In the genomic region with DNA sequence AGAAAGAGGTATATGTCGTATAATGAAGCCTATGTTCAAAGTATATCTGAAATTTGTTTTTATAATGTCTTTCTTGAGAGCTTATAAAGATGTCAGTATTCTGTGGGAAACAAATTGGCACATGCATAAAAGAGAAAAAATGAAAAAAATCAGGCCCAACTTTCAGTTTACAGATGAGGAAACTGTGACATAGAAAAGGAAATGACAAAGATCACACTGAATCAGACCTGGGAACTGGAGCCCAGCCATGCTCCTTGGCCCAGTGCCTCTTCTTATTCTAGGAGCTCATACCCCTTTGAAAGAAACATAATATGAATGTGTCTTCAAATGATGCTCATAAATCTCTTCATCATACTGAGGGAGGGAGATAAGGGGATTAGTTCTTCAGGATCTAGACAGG, we compare ENCODE assay signal across 9 cellular contexts. TPM values are rescaled to one million over a fixed set of nuclear protein-coding genes. Genes with fewer than 3 reads are reported as not detected.
DNase-seq lines count a peak whose midpoint lies in the region; ATAC-seq lines count a peak whose summit lies in the region.
"Had no signal": no experiment of that assay in that cellular context is flagged by ENCODE, and none has a peak within 500 bp of the region (broad histone marks: within the 10 kb centered on the region; RNA-seq: fewer than 3 reads in every experiment).

No MANE protein-coding gene starts in this region.

- peaks cover 10% of the 10 kb centered on the region for H3K36me3 Mint-ChIP-seq in activated CD4-positive, alpha-beta T cell treated with anti-CD3 and anti-CD28 coated beads, Interleukin-2, amount 10 ng/mL, durations not matched to agents 24 days and 14 days (ENCODE audit: low read depth)
- H3K36me3 Mint-ChIP-seq in activated CD4-positive, alpha-beta memory T cell treated with anti-CD3 and anti-CD28 coated beads, Interleukin-2, amount 10 ng/mL, durations not matched to agents 7 days and 5 days (ENCODE audit: low read depth), result peaks cover 15% of the 10 kb centered on the region
- H3K36me3 Mint-ChIP-seq in stimulated activated memory B cell treated with anti-CD40 and anti-IgM and Interleukin-4, amounts not matched to agents 10 μg/mL and 1 μg/mL and 100 μg/mL, for 72 hours, result peaks cover 17% of the 10 kb centered on the region

- no peaks in the 10 kb centered on the region for H3K9me3 Mint-ChIP-seq in activated CD4-positive, alpha-beta T cell treated with anti-CD3 and anti-CD28 coated beads, Interleukin-2, amount 10 ng/mL, durations not matched to agents 24 days and 14 days
- no peaks in the 10 kb centered on the region for H3K9me3 Mint-ChIP-seq in activated CD4-positive, alpha-beta memory T cell treated with anti-CD3 and anti-CD28 coated beads, Interleukin-2, amount 10 ng/mL, durations not matched to agents 7 days and 5 days
- H3K9me3 Mint-ChIP-seq in stimulated activated memory B cell treated with anti-CD40 and anti-IgM and Interleukin-4, amounts not matched to agents 10 μg/mL and 1 μg/mL and 100 μg/mL, for 72 hours, result no peaks in the 10 kb centered on the region

- CTCF ChIA-PET in activated CD4-positive, alpha-beta memory T cell treated with anti-CD3 and anti-CD28 coated beads, Interleukin-2, amount 10 ng/mL, durations not matched to agents 7 days and 5 days (lab: Charles Lee), result interaction anchor here (0.6 to 2.4 kb wide), 4 partner anchors 10 to 666 kb away, joined by 3 to 10 read pairs (median 4); no protein-coding TSS in a partner anchor

- no peak for ATAC-seq in stimulated activated memory B cell treated with anti-CD40 and anti-IgM and Interleukin-4, amounts not matched to agents 10 μg/mL and 1 μg/mL and 100 μg/mL, for 72 hours
- no peak for ATAC-seq in GM19035 (IDR thresholded peaks at IDR 0.05; ENCODE audit: unreplicated experiment)

- peaks cover 29% of the 10 kb centered on the region for H3K4me1 Mint-ChIP-seq in activated CD4-positive, alpha-beta T cell treated with anti-CD3 and anti-CD28 coated beads, Interleukin-2, amount 10 ng/mL, durations not matched to agents 24 days and 14 days
- peaks cover 31% of the 10 kb centered on the region for H3K4me1 Mint-ChIP-seq in activated CD4-positive, alpha-beta memory T cell treated with anti-CD3 and anti-CD28 coated beads, Interleukin-2, amount 10 ng/mL, durations not matched to agents 7 days and 5 days
- H3K4me1 Mint-ChIP-seq in stimulated activated memory B cell treated with anti-CD40 and anti-IgM and Interleukin-4, amounts not matched to agents 10 μg/mL and 1 μg/mL and 100 μg/mL, for 72 hours, result peaks cover 17% of the 10 kb centered on the region

- intact Hi-C loops in activated CD4-positive, alpha-beta T cell treated with anti-CD3 and anti-CD28 coated beads, Interleukin-2, amount 10 ng/mL, durations not matched to agents 24 days and 14 days (cut with micrococcal nuclease), result loop anchor here (1.0 to 2.0 kb wide), 2 partner anchors 64 to 98 kb away; partner anchors contain the start of gene ATP13A3

- POLR2A ChIA-PET in activated CD4-positive, alpha-beta memory T cell treated with anti-CD3 and anti-CD28 coated beads, Interleukin-2, amount 10 ng/mL, durations not matched to agents 7 days and 5 days (lab: Charles Lee), result interaction anchor here (1.4 to 7.4 kb wide), 8 partner anchors 9 to 187 kb away, joined by 3 to 84 read pairs (median 6); partner anchors contain the start of genes ATP13A3 and LSG1

- peak overlapping the region; percentile 98 for H3K4me3 Mint-ChIP-seq in activated CD4-positive, alpha-beta T cell treated with anti-CD3 and anti-CD28 coated beads, Interleukin-2, amount 10 ng/mL, durations not matched to agents 24 days and 14 days
- H3K4me3 Mint-ChIP-seq in activated CD4-positive, alpha-beta memory T cell treated with anti-CD3 and anti-CD28 coated beads, Interleukin-2, amount 10 ng/mL, durations not matched to agents 7 days and 5 days, result peak overlapping the region; percentile 97
- peak overlapping the region; percentile 38 for H3K4me3 Mint-ChIP-seq in stimulated activated memory B cell treated with anti-CD40 and anti-IgM and Interleukin-4, amounts not matched to agents 10 μg/mL and 1 μg/mL and 100 μg/mL, for 72 hours

- peak overlapping the region; percentile 98 for H3K27ac Mint-ChIP-seq in activated CD4-positive, alpha-beta T cell treated with anti-CD3 and anti-CD28 coated beads, Interleukin-2, amount 10 ng/mL, durations not matched to agents 24 days and 14 days
- peak overlapping the region; percentile 53 for H3K27ac Mint-ChIP-seq in activated CD4-positive, alpha-beta memory T cell treated with anti-CD3 and anti-CD28 coated beads, Interleukin-2, amount 10 ng/mL, durations not matched to agents 7 days and 5 days
- peak overlapping the region; percentile 99 for H3K27ac Mint-ChIP-seq in stimulated activated memory B cell treated with anti-CD40 and anti-IgM and Interleukin-4, amounts not matched to agents 10 μg/mL and 1 μg/mL and 100 μg/mL, for 72 hours

- H3K27me3 Mint-ChIP-seq in activated CD4-positive, alpha-beta T cell treated with anti-CD3 and anti-CD28 coated beads, Interleukin-2, amount 10 ng/mL, durations not matched to agents 24 days and 14 days, result peaks cover 1% of the 10 kb centered on the region
- H3K27me3 Mint-ChIP-seq in activated CD4-positive, alpha-beta memory T cell treated with anti-CD3 and anti-CD28 coated beads, Interleukin-2, amount 10 ng/mL, durations not matched to agents 7 days and 5 days, result no peaks in the 10 kb centered on the region
- H3K27me3 Mint-ChIP-seq in stimulated activated memory B cell treated with anti-CD40 and anti-IgM and Interleukin-4, amounts not matched to agents 10 μg/mL and 1 μg/mL and 100 μg/mL, for 72 hours, result no peaks in the 10 kb centered on the region

- no peak for DNase-seq in activated CD4-positive, alpha-beta T cell treated with anti-CD3 and anti-CD28 coated beads, Interleukin-2, amount 10 ng/mL, durations not matched to agents 24 days and 14 days
- no peak for DNase-seq in activated CD4-positive, alpha-beta T cell treated with anti-CD3 and anti-CD28 coated beads, Interleukin-2, amount 50 U/mL, for 4 hours
- DNase-seq in activated CD4-positive, alpha-beta memory T cell treated with anti-CD3 and anti-CD28 coated beads, Interleukin-2, amount 10 ng/mL, durations not matched to agents 7 days and 5 days, result no peak
- DNase-seq in glomerular endothelial cell (ENCODE audit: extremely low read depth, low read depth, low spot score), result peak; percentile 76
- no peak for DNase-seq in iPS-NIHi11 (ENCODE audit: low spot score)
- no peak for DNase-seq in middle frontal gyrus (ENCODE audit: extremely low spot score, low spot score)
- DNase-seq: testis had no signal

RNA-seq across cellular contexts. Expression of gene TMEM44, which starts 48.4 kb away (rescaled TPM):
- total RNA-seq in activated CD4-positive, alpha-beta T cell treated with anti-CD3 and anti-CD28 coated beads, Interleukin-2, amount 10 ng/mL, durations not matched to agents 24 days and 14 days, result 2.4 and 2.8 TPM in 2 replicates
- total RNA-seq in activated CD4-positive, alpha-beta memory T cell treated with anti-CD3 and anti-CD28 coated beads, Interleukin-2, amount 10 ng/mL, durations not matched to agents 7 days and 5 days, result 1 to 10 TPM; 6.2 to 7.1 TPM
- total RNA-seq in glomerular endothelial cell, result 48.8 and 76.5 TPM in 2 replicates

Comparison
In these comparisons a context has a peak if more than half of its experiments do, and no peak if none do; other contexts are left out.
1. H3K4me3 Mint-ChIP-seq: peak in every context shown above with its lines; median percentile 98 in activated CD4-positive, alpha-beta T cell treated with anti-CD3 and anti-CD28 coated beads, Interleukin-2, amount 10 ng/mL, durations not matched to agents 24 days and 14 days; 97 in activated CD4-positive, alpha-beta memory T cell treated with anti-CD3 and anti-CD28 coated beads, Interleukin-2, amount 10 ng/mL, durations not matched to agents 7 days and 5 days; 38 in stimulated activated memory B cell treated with anti-CD40 and anti-IgM and Interleukin-4, amounts not matched to agents 10 μg/mL and 1 μg/mL and 100 μg/mL, for 72 hours.